In genomic region chr2:46676198-46676597, GRCh38 we compare ENCODE assay signal across 32 cellular contexts.
"Had no signal": no experiment of that assay in that cellular context is flagged by ENCODE, and none has a peak within 500 bp of the region (broad histone marks: within the 10 kb centered on the region; RNA-seq: fewer than 3 reads in every experiment).

No MANE protein-coding gene starts in this region.

- H3K27ac Mint-ChIP-seq: naive thymus-derived CD8-positive, alpha-beta T cell; natural killer cell treated with Interleukin-12 subunit alpha and Interleukin-12 subunit beta and Interleukin-15 and Interleukin-18, amount 100 ng/mL, for 72 hours; nephron progenitor cell; progenitor cell of endocrine pancreas; stimulated activated memory B cell treated with anti-CD40 and anti-IgM and Interleukin-4, amounts not matched to agents 10 μg/mL and 1 μg/mL and 100 μg/mL, for 72 hours; stimulated activated naive CD8-positive, alpha-beta T cell treated with anti-CD3 and anti-CD28 coated beads, Interleukin-15, amount 100 ng/mL, for 72 hours; type B pancreatic cell had no signal

- H3K4me1 Mint-ChIP-seq: nephron progenitor cell; neural crest cell; stimulated activated memory B cell treated with anti-CD40 and anti-IgM and Interleukin-4, amounts not matched to agents 10 μg/mL and 1 μg/mL and 100 μg/mL, for 72 hours; stimulated activated naive CD8-positive, alpha-beta T cell treated with anti-CD3 and anti-CD28 coated beads, Interleukin-15, amount 100 ng/mL, for 72 hours had no signal

- H3K4me3 ChIP-seq: psoas muscle, right lobe of liver, skin epidermis, smooth muscle cell, spleen, suprapubic skin, testis, tibial artery, transverse colon, upper lobe of right lung, uterus had no signal

- H3K4me1 ChIP-seq: parathyroid adenoma, psoas muscle, right lobe of liver, suprapubic skin, testis, tibial artery, transverse colon, upper lobe of right lung, uterus had no signal

- DNase-seq: naive thymus-derived CD8-positive, alpha-beta T cell; nephron progenitor cell; nucleus accumbens; posterior cingulate gyrus; psoas muscle; right cardiac atrium; right lobe of liver; spleen; stimulated activated CD4-positive, alpha-beta T cell treated with anti-CD3 and anti-CD28 coated beads, Interleukin-12 subunit alpha, Interleukin-12 subunit beta, amount 100 ng/mL, for 4 hours; stimulated activated CD4-positive, alpha-beta T cell treated with anti-CD3 and anti-CD28 coated beads, Interleukin-1b, Interleukin-23, amount 100 ng/mL, for 48 hours; stimulated activated CD4-positive, alpha-beta T cell treated with anti-CD3 and anti-CD28 coated beads, Interleukin-4, amount 100 ng/mL, for 1 hour; stimulated activated CD4-positive, alpha-beta T cell treated with anti-CD3 and anti-CD28 coated beads, Interleukin-4, amount 100 ng/mL, for 4 hours; stimulated activated CD8-positive, alpha-beta memory T cell treated with anti-CD3 and anti-CD28 coated beads, Interleukin-4, amount 100 ng/mL, for 48 hours; stimulated activated naive CD4-positive, alpha-beta T cell; stimulated activated naive CD8-positive, alpha-beta T cell treated with anti-CD3 and anti-CD28 coated beads, Interleukin-15, amount 100 ng/mL, for 72 hours; stimulated activated naive CD8-positive, alpha-beta T cell treated with anti-CD3 and anti-CD28 coated beads, Interleukin-15, Interleukin-2, amounts not matched to agents 100 U/mL and 50 U/mL, for 24 hours; substantia nigra; testis; tibial artery; transverse colon; upper lobe of right lung; uterus had no signal

- H3K27ac ChIP-seq: neutrophil, parathyroid adenoma, psoas muscle, right lobe of liver, skin epidermis, spleen, suprapubic skin, testis, tibial artery, transverse colon, upper lobe of right lung, uterus had no signal

- H3K27me3 Mint-ChIP-seq: progenitor cell of endocrine pancreas; stimulated activated memory B cell treated with anti-CD40 and anti-IgM and Interleukin-4, amounts not matched to agents 10 μg/mL and 1 μg/mL and 100 μg/mL, for 72 hours; type B pancreatic cell had no signal

- H3K9ac ChIP-seq: parathyroid adenoma had no signal

- H3K4me3 Mint-ChIP-seq: naive thymus-derived CD8-positive, alpha-beta T cell; natural killer cell treated with Interleukin-12 subunit alpha and Interleukin-12 subunit beta and Interleukin-15 and Interleukin-18, amount 100 ng/mL, for 72 hours; nephron progenitor cell; neural crest cell; stimulated activated memory B cell treated with anti-CD40 and anti-IgM and Interleukin-4, amounts not matched to agents 10 μg/mL and 1 μg/mL and 100 μg/mL, for 72 hours; stimulated activated naive CD8-positive, alpha-beta T cell treated with anti-CD3 and anti-CD28 coated beads, Interleukin-15, amount 100 ng/mL, for 72 hours; type B pancreatic cell had no signal

- H3K36me3 Mint-ChIP-seq: type B pancreatic cell had no signal

- ATAC-seq: naive thymus-derived CD8-positive, alpha-beta T cell; natural killer cell treated with Interleukin-12 subunit alpha and Interleukin-12 subunit beta and Interleukin-15 and Interleukin-18, amount 100 ng/mL, for 72 hours; psoas muscle; right cardiac atrium; right lobe of liver; stimulated activated memory B cell treated with anti-CD40 and anti-IgM and Interleukin-4, amounts not matched to agents 10 μg/mL and 1 μg/mL and 100 μg/mL, for 72 hours; stimulated activated naive CD8-positive, alpha-beta T cell treated with anti-CD3 and anti-CD28 coated beads, Interleukin-15, amount 100 ng/mL, for 72 hours; stimulated activated naive CD8-positive, alpha-beta T cell treated with anti-CD3 and anti-CD28 coated beads, Interleukin-15, Interleukin-2, amounts not matched to agents 100 U/mL and 50 U/mL, for 24 hours; upper lobe of right lung had no signal

- H3K9me3 ChIP-seq: neutrophil, right lobe of liver, testis, upper lobe of right lung, uterus had no signal

- H3K36me3 ChIP-seq: neutrophil, right lobe of liver, spleen, suprapubic skin, tibial artery, transverse colon, upper lobe of right lung, uterus had no signal
